ENCODE assay signal across 1 cellular context in genomic region chr11:47189100-47189834, GRCh38.
TF ChIP-seq lines count a peak whose summit lies in the region.

No MANE protein-coding gene starts in this region.

TF ChIP-seq in A549, 52 proteins besides CTCF, POLR2A, EP300 and RAD21 (continued from another document):
- no peak for TF ChIP-seq REST (IDR thresholded peaks at IDR 0.05)
- peak in 1 of 2 experiments; percentile 66; a peak in 1 of 4 replicates for TF ChIP-seq CEBPB (IDR thresholded peaks at IDR 0.05)
- no peak for TF ChIP-seq KDM1A (IDR thresholded peaks at IDR 0.05; ENCODE audit: low read depth)
- no peak for TF ChIP-seq NR3C1 (IDR thresholded peaks at IDR 0.05)
- TF ChIP-seq ZC3H11A (IDR thresholded peaks at IDR 0.05): no peak
- no peak for TF ChIP-seq TFCP2L1 (CRISPR knock-in tag; IDR thresholded peaks at IDR 0.05)
- TF ChIP-seq JUNB (IDR thresholded peaks at IDR 0.05): 0 out of 2 replicates have a peak, but pooled peaks have one; percentile 27
- TF ChIP-seq ESRRA (IDR thresholded peaks at IDR 0.05; ENCODE audit: borderline replicate concordance, low read length): no peak
- no peak for TF ChIP-seq RNF2 (IDR thresholded peaks at IDR 0.05; ENCODE audit: borderline replicate concordance, low read depth)
- peak; percentile 62 for TF ChIP-seq GATA3 (IDR thresholded peaks at IDR 0.05; ENCODE audit: borderline replicate concordance)
- TF ChIP-seq JUN (IDR thresholded peaks at IDR 0.05): peak in 1 of 2 experiments; percentile 24; a peak in 1 of 5 replicates
- TF ChIP-seq SREBF2 (IDR thresholded peaks at IDR 0.05): no peak
- TF ChIP-seq HOXA7 (CRISPR knock-in tag; IDR thresholded peaks at IDR 0.05): no peak
- no peak for TF ChIP-seq EHF (CRISPR knock-in tag; IDR thresholded peaks at IDR 0.05)
- no peak for TF ChIP-seq ELK1 (IDR thresholded peaks at IDR 0.05; ENCODE audit: low read depth, low read length)
- TF ChIP-seq MAZ (IDR thresholded peaks at IDR 0.05; ENCODE audit: borderline replicate concordance, low read depth, low read length): no peak
- no peak; the same call in 1 of the 2 replicates for TF ChIP-seq MAX (IDR thresholded peaks at IDR 0.05)
- no peak for TF ChIP-seq FOSL2 (IDR thresholded peaks at IDR 0.05)
- peak; percentile 76 for TF ChIP-seq FOSL2 (CRISPR knock-in tag; IDR thresholded peaks at IDR 0.05)
- TF ChIP-seq ZNF302 (CRISPR knock-in tag; IDR thresholded peaks at IDR 0.05): no peak
- TF ChIP-seq HOXB13 (CRISPR knock-in tag; IDR thresholded peaks at IDR 0.05; ENCODE audit: low read depth): no peak
- peak; percentile 90 for TF ChIP-seq USF2 (IDR thresholded peaks at IDR 0.05)
- TF ChIP-seq HES2 (IDR thresholded peaks at IDR 0.05): no peak
- no peak for TF ChIP-seq ZSCAN20 (CRISPR knock-in tag; IDR thresholded peaks at IDR 0.05)
